Comparison of ENCODE assay signal across 1 cellular context in the genomic region with DNA sequence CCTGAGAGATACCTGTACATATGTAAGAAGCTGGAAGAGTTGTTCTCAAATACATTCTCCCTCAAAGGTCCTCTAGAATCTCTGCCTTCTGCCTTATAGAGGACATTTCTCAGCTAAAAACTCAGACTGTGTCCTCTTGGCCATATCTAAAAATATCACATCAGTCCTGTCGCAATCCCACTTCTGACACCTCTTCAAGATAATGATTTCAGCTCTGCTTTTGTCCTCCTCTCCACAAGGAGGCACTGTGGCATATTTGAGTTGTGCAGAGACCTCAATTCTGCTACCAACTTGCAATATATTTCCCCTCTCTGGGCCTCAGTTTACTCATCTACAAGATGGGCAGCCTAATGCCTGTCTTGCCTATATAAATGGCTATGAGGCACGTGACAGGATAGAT.
TF ChIP-seq lines count a peak whose summit lies in the region.

No MANE protein-coding gene starts in this region.

TF ChIP-seq in SK-N-SH, 30 proteins besides CTCF, POLR2A, EP300 and RAD21 (continued from another document):
- TF ChIP-seq JUND (IDR thresholded peaks at IDR 0.05) = no peak
